8 cellular contexts compared by ENCODE assay signal in genomic region chr2:86622878-86623548, GRCh38. TPM values are rescaled to one million over a fixed set of nuclear protein-coding genes. Genes with fewer than 3 reads are reported as not detected.
DNase-seq lines count a peak whose midpoint lies in the region; ATAC-seq and TF ChIP-seq lines count a peak whose summit lies in the region.

No MANE protein-coding gene starts in this region.

- peak overlapping the region; percentile 84 for H3K9ac ChIP-seq in neural cell (ENCODE audit: low read length)

- peak overlapping the region; percentile 61 for H3K4me2 ChIP-seq in neural cell (ENCODE audit: low read length)

- no peak for TF ChIP-seq EP300 in neural cell (conservative IDR thresholded peaks at IDR 0.05; ENCODE audit: poor library complexity, severe bottlenecking)

- TF ChIP-seq RAD21 in neural cell (conservative IDR thresholded peaks at IDR 0.05) = no peak

- no peaks in the 10 kb centered on the region for H3K27me3 ChIP-seq in neural cell (ENCODE audit: insufficient read depth, low read depth, low read length)

- peak overlapping the region; percentile 47 for H2AFZ ChIP-seq in neural cell (ENCODE audit: low read depth, low read length)

- H3K36me3 ChIP-seq in neural cell (ENCODE audit: insufficient read depth, low read length) = no peaks in the 10 kb centered on the region

- H3K9me2 ChIP-seq in neural cell (ENCODE audit: insufficient read depth, low read length) = no peaks in the 10 kb centered on the region

- H3K9me3 ChIP-seq in neural cell (ENCODE audit: low read length) = no peaks in the 10 kb centered on the region

- no peaks in the 10 kb centered on the region for H3F3A ChIP-seq in neural cell (ENCODE audit: insufficient read depth, low read length, poor library complexity, severe bottlenecking)

- H4K20me1 ChIP-seq in neural cell (ENCODE audit: insufficient read depth) = no peaks in the 10 kb centered on the region

- peak; percentile 32 for ATAC-seq in HG02884 (IDR thresholded peaks at IDR 0.05; ENCODE audit: unreplicated experiment)

- peaks cover 46% of the 10 kb centered on the region for H3K79me2 ChIP-seq in neural cell (replicated peaks; ENCODE audit: insufficient read depth, low read length)

- TF ChIP-seq CTCF in fibroblast of pulmonary artery (IDR thresholded peaks at IDR 0.05; ENCODE audit: low read length, missing control alignments) (no peak), neural cell (IDR thresholded peaks at IDR 0.05; ENCODE audit: poor library complexity, severe bottlenecking) (no peak)

- peak overlapping the region; percentile 77 for H3K4me3 ChIP-seq in fibroblast of pulmonary artery (replicated peaks; ENCODE audit: low read depth, low read length)
- H3K4me3 ChIP-seq in neural cell (ENCODE audit: low read length) = peak overlapping the region; percentile 79

- peak; percentile 53 for DNase-seq in NK-92 treated with Interleukin-12 subunit alpha and Interleukin-12 subunit beta, amount 100 ng/mL, for 24 hours (lab: John Stamatoyannopoulos, UW)
- DNase-seq in NK-92 (lab: John Stamatoyannopoulos, UW; ENCODE audit: unreplicated experiment) = no peak
- DNase-seq in NOMO-1 treated with dmso at 0.1 percent for 144 hours (lab: John Stamatoyannopoulos, UW; ENCODE audit: unreplicated experiment) = peak; percentile 28
- peak; percentile 13 for DNase-seq in activated T-helper 1 cell treated with Interleukin-2 at 50 U/mL for 16 hours (ENCODE audit: low read depth)
- DNase-seq in fibroblast of pulmonary artery (ENCODE audit: low read depth) = no peak

- H3K27ac ChIP-seq in neural cell (ENCODE audit: low read length) = peak overlapping the region; percentile 63
- H3K27ac ChIP-seq in temporal lobe (ENCODE audit: low read depth, low read length) = peak overlapping the region; percentile 78

TF ChIP-seq in neural cell, 6 proteins besides CTCF, POLR2A, EP300 and RAD21:
- TF ChIP-seq SMC3 (conservative IDR thresholded peaks at IDR 0.05; ENCODE audit: poor library complexity) (no peak), TAF1 (IDR thresholded peaks at IDR 0.05; ENCODE audit: low read depth) (no peak), REST (IDR thresholded peaks at IDR 0.05; ENCODE audit: borderline replicate concordance) (no peak), EZH2 (IDR thresholded peaks at IDR 0.05; ENCODE audit: borderline replicate concordance, insufficient read depth, low read length, poor library complexity, severe bottlenecking) (no peak), MXI1 (conservative IDR thresholded peaks at IDR 0.05; ENCODE audit: poor library complexity, severe bottlenecking) (peak; percentile 34), POLR2AphosphoS5 (IDR thresholded peaks at IDR 0.05) (peak; percentile 30)

RNA-seq across cellular contexts. Expression of gene RNF103, which starts 0.7 kb away (rescaled TPM):
- polyA plus RNA-seq in neural cell = 22.0 and 24.1 TPM in 2 replicates
- polyA minus RNA-seq in neural cell = 38.0 and 48.9 TPM in 2 replicates
- total RNA-seq in temporal lobe = 33.9 TPM

RNA-seq across cellular contexts. Expression of gene CHMP3, which starts 59.8 kb away (rescaled TPM):
- polyA plus RNA-seq in neural cell = 30.5 and 31.8 TPM in 2 replicates
- polyA minus RNA-seq in neural cell = 42.6 and 44.1 TPM in 2 replicates
- 36.1 TPM for total RNA-seq in temporal lobe

Comparison
In these comparisons a context has a peak if more than half of its experiments do, and no peak if none do; other contexts are left out.
1. DNase-seq: peak in NK-92 treated with Interleukin-12 subunit alpha and Interleukin-12 subunit beta, amount 100 ng/mL, for 24 hours (single experiment), NOMO-1 treated with dmso at 0.1 percent for 144 hours (single experiment) and activated T-helper 1 cell treated with Interleukin-2 at 50 U/mL for 16 hours (single experiment); none in NK-92 (single experiment) and fibroblast of pulmonary artery (single experiment).